ENCODE assay signal across 8 cellular contexts in the genomic region with DNA sequence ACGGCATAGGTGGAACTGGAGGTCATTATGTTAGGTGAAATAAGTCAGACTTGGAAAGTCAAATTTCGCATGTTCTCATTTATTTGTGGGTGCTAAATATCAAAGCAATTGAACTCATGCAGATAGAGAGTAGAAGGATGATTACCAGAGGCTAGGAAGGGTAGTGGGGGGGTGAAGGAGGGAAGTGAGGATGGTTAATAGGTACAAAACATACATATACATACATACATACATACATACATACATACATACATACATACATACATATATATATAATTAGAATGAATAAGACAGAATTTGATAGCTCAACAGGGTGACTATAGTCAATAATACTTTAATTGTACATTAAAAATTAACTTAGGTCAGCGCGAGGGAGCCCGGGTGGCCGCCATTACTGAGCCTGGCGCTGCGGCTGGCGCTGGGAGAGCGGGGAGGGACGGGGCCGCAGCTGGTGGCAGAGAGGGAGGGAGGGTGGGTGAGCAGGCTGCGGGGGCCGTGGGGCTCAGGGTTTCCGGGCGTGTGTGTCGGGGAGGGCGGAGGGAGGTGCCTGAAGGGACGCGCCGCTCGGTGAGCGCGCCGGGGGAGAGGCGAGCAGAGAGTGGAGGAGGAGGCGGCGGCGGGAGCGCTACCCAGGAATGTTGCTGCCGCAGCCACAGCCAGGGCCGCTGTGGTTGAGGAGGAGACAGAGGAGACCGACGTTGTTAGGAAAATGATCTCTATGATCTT.
DNase-seq lines count a peak whose midpoint lies in the region; ATAC-seq and TF ChIP-seq lines count a peak whose summit lies in the region.

No MANE protein-coding gene starts in this region.

- peak overlapping the region; percentile 81 for H3K9ac ChIP-seq in HUES64 (ENCODE audit: low read depth, low read length)

- ATAC-seq in HG03432 (IDR thresholded peaks at IDR 0.05; ENCODE audit: unreplicated experiment), result no peak

- H3K4me1 ChIP-seq in HUES64 (ENCODE audit: insufficient read depth, low read length), result peaks cover 5% of the 10 kb centered on the region; the same call in 1 of the 2 replicates

- peaks cover 2% of the 10 kb centered on the region for H3K36me3 Mint-ChIP-seq in neural crest cell (ENCODE audit: low read depth)
- H3K36me3 Mint-ChIP-seq in immature natural killer cell, result peaks cover 0 to 4% (median 0%) of the 10 kb centered on the region in 3 donors

- H3K4me3 Mint-ChIP-seq in neural crest cell (peak overlapping the region; percentile 87), immature natural killer cell (no peak overlapping the region)

- H3K27me3 Mint-ChIP-seq in neural crest cell (ENCODE audit: low read depth), result peaks cover 2% of the 10 kb centered on the region
- peaks cover 2 to 13% (median 3%) of the 10 kb centered on the region in 3 donors for H3K27me3 Mint-ChIP-seq in immature natural killer cell (ENCODE audit: low read depth in 3 of 3)

- peaks cover 6% of the 10 kb centered on the region for H3K9me3 Mint-ChIP-seq in neural crest cell
- H3K9me3 Mint-ChIP-seq in immature natural killer cell, result peaks cover 12 to 55% (median 17%) of the 10 kb centered on the region in 6 donors

- 6% methylated on average over 34 of the region's 34 CpGs for WGBS in HUES64

- no peaks in the 10 kb centered on the region for H3K9me3 ChIP-seq in HUES64 (ENCODE audit: insufficient read depth, low read depth, low read length)

- peaks cover 12% of the 10 kb centered on the region; the same call in 1 of the 2 replicates for H3K27me3 ChIP-seq in HUES64 (ENCODE audit: insufficient read depth, low read length)

- in situ Hi-C loops in ACHN (cut with HindIII; ENCODE audit: low pct_ligation_motif_present, low pct_unique_long_range_greater_than_20kb, low sequenced_read_pairs), result no loop called here

- H3K4me3 ChIP-seq in HUES64 (ENCODE audit: low read length) (peak overlapping the region; percentile 70), foreskin fibroblast (ENCODE audit: low read depth in 1 of 2, low read length in 2 of 2) (peak overlapping the region; percentile 42 to 65)

- H3K36me3 ChIP-seq in HUES64 (ENCODE audit: insufficient read depth, low read length), result no peaks in the 10 kb centered on the region

- DNase-seq in ACHN (peak; percentile 94), SK-N-DZ (ENCODE audit: low spot score) (peak; percentile 89), foreskin fibroblast (peak; percentile 75 to 89), neural crest cell (ENCODE audit: low read depth, low spot score) (peak; percentile 65), immature natural killer cell (no peak)
- no peak for DNase-seq in activated effector memory CD4-positive, alpha-beta T cell treated with anti-CD3 and anti-CD28 coated beads, Interleukin-2, amount 50 U/mL, for 16 hours

- peak overlapping the region; percentile 86 for H3K27ac Mint-ChIP-seq in neural crest cell (ENCODE audit: unreplicated experiment)
- H3K27ac Mint-ChIP-seq in immature natural killer cell, result no peak overlapping the region

- H3K4me1 Mint-ChIP-seq in neural crest cell (peaks cover 15% of the 10 kb centered on the region), immature natural killer cell (peaks cover 0 to 2% of the 10 kb centered on the region in 2 donors)

- H3K27ac ChIP-seq in HUES64 (ENCODE audit: low read depth, low read length), result no peak overlapping the region

- TF ChIP-seq CTCF in foreskin fibroblast (IDR thresholded peaks at IDR 0.05; ENCODE audit: low read depth, low read length), result no peak
- TF ChIP-seq CTCF in neural crest cell (conservative IDR thresholded peaks at IDR 0.05), result no peak

Comparison
In these comparisons a context has a peak if more than half of its experiments do, and no peak if none do; other contexts are left out.
1. DNase-seq: peak in ACHN (single experiment), SK-N-DZ (single experiment), foreskin fibroblast (2 of 2) and neural crest cell (single experiment); none in activated effector memory CD4-positive, alpha-beta T cell treated with anti-CD3 and anti-CD28 coated beads, Interleukin-2, amount 50 U/mL, for 16 hours (single experiment) and immature natural killer cell (0 of 3).